In the genomic region with DNA sequence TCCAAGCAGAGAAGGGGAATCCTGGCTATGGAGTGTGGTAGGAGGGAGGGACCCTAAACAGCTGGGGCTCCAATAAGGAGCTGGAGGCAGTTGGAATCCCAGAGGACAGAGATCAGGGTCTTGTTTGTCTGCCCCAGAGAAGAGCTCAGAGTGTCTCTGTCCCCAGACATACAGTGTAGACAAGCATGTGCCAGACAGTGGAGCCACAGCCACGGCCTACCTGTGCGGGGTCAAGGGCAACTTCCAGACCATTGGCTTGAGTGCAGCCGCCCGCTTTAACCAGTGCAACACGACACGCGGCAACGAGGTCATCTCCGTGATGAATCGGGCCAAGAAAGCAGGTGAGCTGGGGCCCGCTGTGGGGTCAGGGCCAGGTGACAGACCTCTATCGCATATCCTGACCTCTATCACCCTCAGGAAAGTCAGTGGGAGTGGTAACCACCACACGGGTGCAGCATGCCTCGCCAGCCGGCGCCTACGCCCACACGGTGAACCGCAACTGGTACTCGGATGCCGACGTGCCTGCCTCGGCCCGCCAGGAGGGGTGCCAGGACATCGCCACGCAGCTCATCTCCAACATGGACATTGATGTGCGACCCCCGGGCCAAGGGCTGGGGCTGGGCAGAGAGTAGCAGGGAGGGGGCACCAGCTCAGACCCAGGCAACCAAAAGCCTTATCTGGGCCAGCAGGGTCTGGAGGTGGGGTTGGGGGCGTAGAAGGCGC, we compare ENCODE assay signal across 1 cellular context.
TF ChIP-seq lines count a peak whose summit lies in the region.

No MANE protein-coding gene starts in this region.

TF ChIP-seq in H1, 55 proteins besides CTCF, POLR2A, EP300 and RAD21:
- peak; percentile 47 for TF ChIP-seq POLR2AphosphoS5 (IDR thresholded peaks at IDR 0.05; ENCODE audit: low read depth, low read length)
TF ChIP-seq in H1: peak in this region for 1; not testable (repeated sequence) for 54.
